ENCODE assay signal across 8 cellular contexts in the genomic region with DNA sequence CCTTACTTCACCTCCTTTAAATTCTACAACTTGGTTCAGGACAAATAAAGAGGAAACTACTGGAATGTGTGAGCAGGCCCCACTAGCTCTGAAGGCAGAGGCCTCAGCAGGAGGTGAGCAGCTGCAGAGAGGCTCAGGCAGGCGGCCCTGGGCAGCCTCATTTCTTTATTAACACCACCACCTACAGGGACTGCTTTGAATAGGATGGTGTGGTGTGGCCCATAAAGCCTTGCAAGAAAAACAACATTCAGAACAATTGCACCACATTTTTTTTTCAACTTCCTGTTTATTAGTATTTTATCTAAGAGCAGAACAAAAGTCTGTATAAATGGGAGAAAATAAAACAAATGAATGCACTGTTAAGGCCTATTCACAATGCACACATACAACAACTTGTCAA.
DNase-seq lines count a peak whose midpoint lies in the region; ATAC-seq and FAIRE-seq lines count a peak whose summit lies in the region.
"Not testable (repeated sequence)": the region's sequence is repeated elsewhere in the genome, so short reads cannot be mapped to it uniquely, and the experiment has no call there.

No MANE protein-coding gene starts in this region.

- H4K20me1 ChIP-seq in Karpas-422 (ENCODE audit: insufficient read depth, low read depth, low read length), result not testable (repeated sequence)

- intact Hi-C loops in activated CD4-positive, alpha-beta T cell treated with anti-CD3 and anti-CD28 coated beads, Interleukin-2, amount 10 ng/mL, durations not matched to agents 24 days and 14 days (cut with micrococcal nuclease), result not testable (repeated sequence)

- peak overlapping the region in 1 of 4 donors; percentile 29 for H3K4me3 Mint-ChIP-seq in CD4-positive, CD25-positive, alpha-beta regulatory T cell
- not testable (repeated sequence) for H3K4me3 Mint-ChIP-seq in activated CD4-positive, alpha-beta T cell treated with anti-CD3 and anti-CD28 coated beads, Interleukin-2, amount 10 ng/mL, durations not matched to agents 24 days and 14 days

- H3K4me2 ChIP-seq in Karpas-422 (ENCODE audit: low read depth, low read length, poor library complexity, severe bottlenecking), result not testable (repeated sequence)

- not testable (repeated sequence) for H3K9me2 ChIP-seq in Karpas-422 (replicated peaks; ENCODE audit: insufficient read depth, low read length)

- DNase-seq in CD4-positive, CD25-positive, alpha-beta regulatory T cell, result peak; percentile 27 to 75 (median 74)
- DNase-seq in GM19239 (ENCODE audit: insufficient read length, low spot score), result not testable (repeated sequence)
- DNase-seq in Karpas-422 (peak; percentile 58), dermis microvascular lymphatic vessel endothelial cell (ENCODE audit: low read depth in 2 of 2) (peak; percentile 65 to 88), iPS DF 4.7 (ENCODE audit: extremely low read depth, low spot score) (peak; percentile 3), pulmonary artery endothelial cell (ENCODE audit: low read depth, low spot score) (peak; percentile 73)
- peak; percentile 78 for DNase-seq in activated CD4-positive, alpha-beta T cell treated with anti-CD3 and anti-CD28 coated beads, Interleukin-2, amount 10 ng/mL, durations not matched to agents 24 days and 14 days

- peak; percentile 44 for FAIRE-seq in GM19239 (lab: Jason Lieb, UNC)

- not testable (repeated sequence) for H3K27ac ChIP-seq in CD4-positive, CD25-positive, alpha-beta regulatory T cell (ENCODE audit: insufficient read depth, low read length, poor library complexity, severe bottlenecking); Karpas-422 (ENCODE audit: low read length)

- H3K27me3 ChIP-seq in CD4-positive, CD25-positive, alpha-beta regulatory T cell (ENCODE audit: control insufficient read depth, insufficient read depth, low read length); Karpas-422 (ENCODE audit: low read length): not testable (repeated sequence)

- not testable (repeated sequence) for H3K4me1 ChIP-seq in CD4-positive, CD25-positive, alpha-beta regulatory T cell (ENCODE audit: control insufficient read depth, insufficient read depth, low read length, poor library complexity, severe bottlenecking)
- peaks cover 13% of the 10 kb centered on the region for H3K4me1 ChIP-seq in Karpas-422 (ENCODE audit: low read length)

- not testable (repeated sequence) for H3K79me2 ChIP-seq in Karpas-422 (ENCODE audit: low read length)

- H3K4me3 ChIP-seq in CD4-positive, CD25-positive, alpha-beta regulatory T cell (ENCODE audit: low read depth, low read length); Karpas-422 (ENCODE audit: low read length): not testable (repeated sequence)

- H3K9me3 ChIP-seq in CD4-positive, CD25-positive, alpha-beta regulatory T cell (ENCODE audit: control insufficient read depth in 2 of 2, low read length in 2 of 2); Karpas-422 (ENCODE audit: low read length): not testable (repeated sequence)

- not testable (repeated sequence) for H3K36me3 ChIP-seq in CD4-positive, CD25-positive, alpha-beta regulatory T cell (ENCODE audit: control insufficient read depth, insufficient read depth, low read length); Karpas-422 (ENCODE audit: insufficient read depth, low read length)

- not testable (repeated sequence) for H3K27ac Mint-ChIP-seq in CD4-positive, CD25-positive, alpha-beta regulatory T cell; activated CD4-positive, alpha-beta T cell treated with anti-CD3 and anti-CD28 coated beads, Interleukin-2, amount 10 ng/mL, durations not matched to agents 24 days and 14 days

- not testable (repeated sequence) for H3K9ac ChIP-seq in Karpas-422 (ENCODE audit: low read length)

- H3K4me1 Mint-ChIP-seq in CD4-positive, CD25-positive, alpha-beta regulatory T cell, result peaks cover 0 to 15% (median 6%) of the 10 kb centered on the region in 4 donors
- H3K4me1 Mint-ChIP-seq in activated CD4-positive, alpha-beta T cell treated with anti-CD3 and anti-CD28 coated beads, Interleukin-2, amount 10 ng/mL, durations not matched to agents 24 days and 14 days, result peaks cover 13% of the 10 kb centered on the region

- H3K27me3 Mint-ChIP-seq in CD4-positive, CD25-positive, alpha-beta regulatory T cell; activated CD4-positive, alpha-beta T cell treated with anti-CD3 and anti-CD28 coated beads, Interleukin-2, amount 10 ng/mL, durations not matched to agents 24 days and 14 days: not testable (repeated sequence)

- H2AFZ ChIP-seq in Karpas-422 (ENCODE audit: low read length), result not testable (repeated sequence)

- H3K36me3 Mint-ChIP-seq in CD4-positive, CD25-positive, alpha-beta regulatory T cell; activated CD4-positive, alpha-beta T cell treated with anti-CD3 and anti-CD28 coated beads, Interleukin-2, amount 10 ng/mL, durations not matched to agents 24 days and 14 days (ENCODE audit: low read depth): not testable (repeated sequence)

- H3K9me3 Mint-ChIP-seq in CD4-positive, CD25-positive, alpha-beta regulatory T cell; activated CD4-positive, alpha-beta T cell treated with anti-CD3 and anti-CD28 coated beads, Interleukin-2, amount 10 ng/mL, durations not matched to agents 24 days and 14 days: not testable (repeated sequence)

- peak; percentile 94 to 95 for ATAC-seq in CD4-positive, CD25-positive, alpha-beta regulatory T cell (ENCODE audit: low read depth in 2 of 2)
- ATAC-seq in HG02759 (IDR thresholded peaks at IDR 0.05; ENCODE audit: unreplicated experiment), result peak; percentile 73
